8 cellular contexts compared by ENCODE assay signal in the genomic region with DNA sequence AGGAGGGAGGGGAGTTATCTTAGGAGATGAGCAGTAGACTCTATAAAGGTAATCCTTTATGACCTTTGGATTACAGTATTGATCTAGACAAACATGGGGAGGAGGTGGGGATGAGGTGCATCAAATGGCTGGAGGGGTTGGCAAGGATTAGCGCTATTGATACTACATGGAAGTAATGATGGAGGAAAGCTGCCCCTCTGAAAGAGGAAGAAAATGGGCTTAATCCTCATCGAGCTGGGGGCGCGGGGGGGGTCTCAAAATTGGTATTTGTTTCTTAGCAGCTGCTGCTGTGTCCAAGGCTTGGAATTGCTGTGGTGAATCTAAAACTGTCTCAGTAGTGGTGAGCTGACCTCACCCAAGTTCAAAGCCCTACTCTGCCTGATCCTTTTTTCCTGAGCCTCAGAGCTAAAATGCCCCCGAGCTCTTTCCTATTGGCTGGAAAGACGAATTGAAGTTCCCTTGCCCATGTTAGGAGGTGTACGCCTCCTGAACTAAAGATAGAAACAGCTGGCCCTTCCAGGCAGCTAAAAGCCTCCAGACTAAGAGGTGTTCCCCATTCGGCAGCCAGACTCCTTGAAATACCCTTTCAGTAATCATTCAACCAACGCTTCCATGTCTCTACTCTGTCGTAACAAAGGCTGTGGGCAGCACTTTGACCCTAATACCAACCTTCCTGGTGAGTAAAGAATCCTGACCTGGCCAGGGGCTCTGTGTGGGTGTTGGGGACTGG. TPM values are rescaled to one million over a fixed set of nuclear protein-coding genes. Genes with fewer than 3 reads are reported as not detected.
DNase-seq lines count a peak whose midpoint lies in the region; ATAC-seq and TF ChIP-seq lines count a peak whose summit lies in the region.

ITGB1BP2 (plus strand) TSS at position 556 of the 730 bp plus-strand sequence; CDS start at position 613, 57 bp downstream.

- H3K79me2 ChIP-seq in PC-3 (ENCODE audit: low read length) = no peaks in the 10 kb centered on the region

- H3K4me2 ChIP-seq in PC-3 (ENCODE audit: low read length) = no peak within 1 kb of the TSS

- peaks cover 33% of the 10 kb centered on the region for H3K36me3 ChIP-seq in PC-3 (ENCODE audit: low read depth, low read length)
- peaks cover 14% of the 10 kb centered on the region for H3K36me3 ChIP-seq in rectal smooth muscle tissue (ENCODE audit: control insufficient read depth, insufficient read depth, low read length)
- peaks cover 46% of the 10 kb centered on the region for H3K36me3 ChIP-seq in A673 (ENCODE audit: insufficient read depth, low read length, poor library complexity, severe bottlenecking)

- no peaks in the 10 kb centered on the region for H3K9me2 ChIP-seq in PC-3 (replicated peaks; ENCODE audit: low read length)

- H4K20me1 ChIP-seq in PC-3 (ENCODE audit: low read length) = no peaks in the 10 kb centered on the region

- 0 out of 2 replicates have a peak, but pooled peaks cover 2% of the 10 kb centered on the region for H3K4me1 ChIP-seq in PC-3 (ENCODE audit: insufficient read depth, low read length)
- H3K4me1 ChIP-seq in rectal smooth muscle tissue (ENCODE audit: control insufficient read depth, insufficient read depth, low read length) = no peaks in the 10 kb centered on the region
- no peaks in the 10 kb centered on the region for H3K4me1 ChIP-seq in A673 (ENCODE audit: insufficient read depth, low read length, poor library complexity, severe bottlenecking)

- H3K27ac ChIP-seq in PC-3 (ENCODE audit: low read length) (no peak within 1 kb of the TSS), rectal smooth muscle tissue (ENCODE audit: low read depth, low read length) (peak within 1 kb of the TSS; percentile 74), A673 (ENCODE audit: low read depth, low read length, poor library complexity, severe bottlenecking) (no peak within 1 kb of the TSS)

- ATAC-seq in GM18505 (IDR thresholded peaks at IDR 0.05; ENCODE audit: unreplicated experiment) = no peak
- ATAC-seq in PC-3 = peak; percentile 16; the same call in 1 of the 2 replicates

- CTCF ChIA-PET in PC-3 (lab: Charles Lee) (no interaction called here), A673 (lab: Charles Lee) (no interaction called here)

- H3F3A ChIP-seq in PC-3 (ENCODE audit: low read length, unreplicated experiment) = no peaks in the 10 kb centered on the region

- no peak for TF ChIP-seq CTCF in PC-3 (conservative IDR thresholded peaks at IDR 0.05; ENCODE audit: low read depth, low read length)
- TF ChIP-seq CTCF in fibroblast of mammary gland (conservative IDR thresholded peaks at IDR 0.05; ENCODE audit: control insufficient read depth, insufficient read depth, low read depth, low read length) = no peak
- TF ChIP-seq CTCF in A673 (conservative IDR thresholded peaks at IDR 0.05; ENCODE audit: low read depth, low read length) = no peak

- intact Hi-C loops in PC-3 (cut with micrococcal nuclease) (no loop called here), A673 (cut with micrococcal nuclease; ENCODE audit: unreplicated experiment) (no loop called here)

- peak; percentile 26 for TF ChIP-seq POLR2A in GM18505 (IDR thresholded peaks at IDR 0.05; ENCODE audit: borderline replicate concordance, extremely low read depth, insufficient read depth, insufficient read length)

- no peak within 1 kb of the TSS for H3K4me3 ChIP-seq in PC-3 (ENCODE audit: low read length)
- no peak within 1 kb of the TSS for H3K4me3 ChIP-seq in fibroblast of mammary gland (ENCODE audit: control insufficient read depth, low read depth, low read length)
- H3K4me3 ChIP-seq in rectal smooth muscle tissue (ENCODE audit: low read length) = peak within 1 kb of the TSS; percentile 51
- H3K4me3 ChIP-seq in A673 (ENCODE audit: low read depth, low read length, poor library complexity, severe bottlenecking) = no peak within 1 kb of the TSS

- BruUV-seq in PC-3 (replicated peaks; lab: Mats Ljungman, UMichigan) (no TSS peak), A673 (replicated peaks; lab: Mats Ljungman, UMichigan) (no TSS peak)

- DNase-seq in PC-3 (no peak), fibroblast of mammary gland (ENCODE audit: low read depth) (peak; percentile 40), epidermal melanocyte (ENCODE audit: insufficient read length, low spot score) (no peak), A673 (ENCODE audit: low spot score) (no peak), NCI-H1092 treated with DMSO at 0.1 percent for 48 hours (lab: John Stamatoyannopoulos, UW) (no peak)
- DNase-seq in stimulated activated CD4-positive, alpha-beta T cell treated with anti-CD3 and anti-CD28 coated beads, Interleukin-1b, Interleukin-23, amount 100 ng/mL, for 48 hours = no peak

- H3K27me3 ChIP-seq in PC-3 (ENCODE audit: low read length) (no peaks in the 10 kb centered on the region), rectal smooth muscle tissue (ENCODE audit: control insufficient read depth, insufficient read depth, low read length) (no peaks in the 10 kb centered on the region), A673 (replicated peaks; ENCODE audit: insufficient read depth, low read depth, low read length, poor library complexity) (no peaks in the 10 kb centered on the region)

- no peak within 1 kb of the TSS for H2AFZ ChIP-seq in PC-3 (ENCODE audit: low read length)

- H3K9me3 ChIP-seq in PC-3 (ENCODE audit: low read length) = no peaks in the 10 kb centered on the region
- H3K9me3 ChIP-seq in A673 (ENCODE audit: low read depth, low read length, poor library complexity, severe bottlenecking) = no peaks in the 10 kb centered on the region

- POLR2A ChIA-PET in PC-3 (lab: Charles Lee; ENCODE audit: unreplicated experiment) = no interaction called here
- POLR2A ChIA-PET in A673 (lab: Charles Lee; ENCODE audit: low non-redundant PET) = no interaction called here

- H3K9ac ChIP-seq in PC-3 (ENCODE audit: low read length) (no peak within 1 kb of the TSS), rectal smooth muscle tissue (ENCODE audit: low read length) (no peak within 1 kb of the TSS)

RNA-seq across cellular contexts. Expression of gene ITGB1BP2, which starts in this region (rescaled TPM):
- total RNA-seq in PC-3 (2014; rRNA removed) (0.75 and 1.7 TPM in 2 replicates), A673 (2021) (6.6 and 7.0 TPM in 2 replicates)
